1 cellular context compared by ENCODE assay signal in the genomic region with DNA sequence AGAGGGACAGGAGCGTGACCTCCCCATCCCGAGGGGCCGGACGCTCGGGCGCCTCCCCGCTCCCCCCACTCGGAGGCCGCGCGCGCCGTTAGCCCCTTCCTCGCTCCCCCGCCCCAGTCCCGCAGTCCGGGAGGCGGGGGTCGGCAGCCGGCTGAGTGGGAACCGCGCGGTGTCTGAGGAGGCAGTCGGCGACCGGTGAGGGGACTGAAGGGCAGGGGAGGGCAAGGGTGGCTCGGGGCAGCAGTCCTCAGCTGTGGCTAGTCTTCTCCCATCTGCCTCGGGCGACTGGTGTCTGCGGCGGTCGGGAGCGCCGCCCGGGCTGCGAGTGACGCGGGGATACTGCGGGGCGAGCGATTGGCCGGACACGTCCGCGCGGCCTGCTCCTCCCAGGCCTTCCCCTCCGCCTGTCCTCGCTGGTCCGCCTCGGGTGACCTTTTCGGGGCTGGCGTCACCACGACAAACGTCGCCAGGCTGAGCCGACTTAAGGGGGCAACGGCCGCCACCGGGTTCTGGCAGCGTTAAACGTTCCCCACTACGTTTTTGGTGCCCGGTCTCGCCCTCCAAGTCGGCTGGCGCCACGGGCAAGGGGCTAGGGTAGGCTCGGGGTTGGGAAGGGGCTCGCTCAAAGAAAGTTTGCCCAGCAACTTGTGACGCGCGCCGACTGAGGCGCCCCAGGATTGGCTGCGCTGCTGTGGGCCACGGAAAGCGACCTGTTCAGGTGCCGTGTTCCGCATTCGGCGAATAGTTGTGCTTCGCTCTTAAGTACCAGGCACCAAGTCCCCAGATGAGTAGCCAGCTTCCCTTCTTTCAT.
TF ChIP-seq lines count a peak whose summit lies in the region.

No MANE protein-coding gene starts in this region.

TF ChIP-seq in HepG2, 621 proteins besides CTCF, POLR2A, EP300 and RAD21 (continues in another document):
- no peak; the same call in 1 of the 2 replicates for TF ChIP-seq NR0B2 (CRISPR knock-in tag; IDR thresholded peaks at IDR 0.05)
- peak; percentile 93 for TF ChIP-seq CREB1 (IDR thresholded peaks at IDR 0.05)
- TF ChIP-seq CREB1 (CRISPR knock-in tag; IDR thresholded peaks at IDR 0.05): peak; percentile 98
- TF ChIP-seq ZNF850 (CRISPR knock-in tag; conservative IDR thresholded peaks at IDR 0.05): no peak
- no peak for TF ChIP-seq ZNF703 (CRISPR knock-in tag; IDR thresholded peaks at IDR 0.05; ENCODE audit: borderline replicate concordance)
- peak; percentile 61; the same call in 1 of the 2 replicates for TF ChIP-seq MZF1 (CRISPR knock-in tag; IDR thresholded peaks at IDR 0.05; ENCODE audit: borderline replicate concordance)
- TF ChIP-seq MBD4 (IDR thresholded peaks at IDR 0.05; ENCODE audit: borderline replicate concordance, low read length): no peak
- TF ChIP-seq ATF7-NPFF (CRISPR knock-in tag; IDR thresholded peaks at IDR 0.05; ENCODE audit: low read depth): peak; percentile 73
- TF ChIP-seq EED (CRISPR knock-in tag; IDR thresholded peaks at IDR 0.05): no peak
- TF ChIP-seq WIZ (CRISPR knock-in tag; IDR thresholded peaks at IDR 0.05): 0 out of 2 replicates have a peak, but pooled peaks have one; percentile 7
- peak; percentile 96 for TF ChIP-seq ATF1 (CRISPR knock-in tag; IDR thresholded peaks at IDR 0.05)
- TF ChIP-seq, protein P1, sequence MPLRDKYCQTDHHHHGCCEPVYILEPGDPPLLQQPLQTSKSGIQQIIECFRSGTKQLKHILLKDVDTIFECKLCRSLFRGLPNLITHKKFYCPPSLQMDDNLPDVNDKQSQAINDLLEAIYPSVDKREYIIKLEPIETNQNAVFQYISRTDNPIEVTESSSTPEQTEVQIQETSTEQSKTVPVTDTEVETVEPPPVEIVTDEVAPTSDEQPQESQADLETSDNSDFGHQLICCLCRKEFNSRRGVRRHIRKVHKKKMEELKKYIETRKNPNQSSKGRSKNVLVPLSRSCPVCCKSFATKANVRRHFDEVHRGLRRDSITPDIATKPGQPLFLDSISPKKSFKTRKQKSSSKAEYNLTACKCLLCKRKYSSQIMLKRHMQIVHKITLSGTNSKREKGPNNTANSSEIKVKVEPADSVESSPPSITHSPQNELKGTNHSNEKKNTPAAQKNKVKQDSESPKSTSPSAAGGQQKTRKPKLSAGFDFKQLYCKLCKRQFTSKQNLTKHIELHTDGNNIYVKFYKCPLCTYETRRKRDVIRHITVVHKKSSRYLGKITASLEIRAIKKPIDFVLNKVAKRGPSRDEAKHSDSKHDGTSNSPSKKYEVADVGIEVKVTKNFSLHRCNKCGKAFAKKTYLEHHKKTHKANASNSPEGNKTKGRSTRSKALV (CRISPR knock-in tag; IDR thresholded peaks at IDR 0.05): no peak
- TF ChIP-seq STAT5B (CRISPR knock-in tag; IDR thresholded peaks at IDR 0.05): peak; percentile 40; the same call in 1 of the 2 replicates
- peak; percentile 88 for TF ChIP-seq ZNF598 (CRISPR knock-in tag; IDR thresholded peaks at IDR 0.05; ENCODE audit: borderline replicate concordance)
- TF ChIP-seq, protein P2, sequence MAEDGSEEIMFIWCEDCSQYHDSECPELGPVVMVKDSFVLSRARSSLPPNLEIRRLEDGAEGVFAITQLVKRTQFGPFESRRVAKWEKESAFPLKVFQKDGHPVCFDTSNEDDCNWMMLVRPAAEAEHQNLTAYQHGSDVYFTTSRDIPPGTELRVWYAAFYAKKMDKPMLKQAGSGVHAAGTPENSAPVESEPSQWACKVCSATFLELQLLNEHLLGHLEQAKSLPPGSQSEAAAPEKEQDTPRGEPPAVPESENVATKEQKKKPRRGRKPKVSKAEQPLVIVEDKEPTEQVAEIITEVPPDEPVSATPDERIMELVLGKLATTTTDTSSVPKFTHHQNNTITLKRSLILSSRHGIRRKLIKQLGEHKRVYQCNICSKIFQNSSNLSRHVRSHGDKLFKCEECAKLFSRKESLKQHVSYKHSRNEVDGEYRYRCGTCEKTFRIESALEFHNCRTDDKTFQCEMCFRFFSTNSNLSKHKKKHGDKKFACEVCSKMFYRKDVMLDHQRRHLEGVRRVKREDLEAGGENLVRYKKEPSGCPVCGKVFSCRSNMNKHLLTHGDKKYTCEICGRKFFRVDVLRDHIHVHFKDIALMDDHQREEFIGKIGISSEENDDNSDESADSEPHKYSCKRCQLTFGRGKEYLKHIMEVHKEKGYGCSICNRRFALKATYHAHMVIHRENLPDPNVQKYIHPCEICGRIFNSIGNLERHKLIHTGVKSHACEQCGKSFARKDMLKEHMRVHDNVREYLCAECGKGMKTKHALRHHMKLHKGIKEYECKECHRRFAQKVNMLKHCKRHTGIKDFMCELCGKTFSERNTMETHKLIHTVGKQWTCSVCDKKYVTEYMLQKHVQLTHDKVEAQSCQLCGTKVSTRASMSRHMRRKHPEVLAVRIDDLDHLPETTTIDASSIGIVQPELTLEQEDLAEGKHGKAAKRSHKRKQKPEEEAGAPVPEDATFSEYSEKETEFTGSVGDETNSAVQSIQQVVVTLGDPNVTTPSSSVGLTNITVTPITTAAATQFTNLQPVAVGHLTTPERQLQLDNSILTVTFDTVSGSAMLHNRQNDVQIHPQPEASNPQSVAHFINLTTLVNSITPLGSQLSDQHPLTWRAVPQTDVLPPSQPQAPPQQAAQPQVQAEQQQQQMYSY (CRISPR knock-in tag; IDR thresholded peaks at IDR 0.05): 0 out of 2 replicates have a peak, but pooled peaks have one; percentile 22
- TF ChIP-seq MATR3 (CRISPR knock-in tag; IDR thresholded peaks at IDR 0.05): no peak
- no peak for TF ChIP-seq TFDP2 (CRISPR knock-in tag; IDR thresholded peaks at IDR 0.05)
- TF ChIP-seq, protein P3, sequence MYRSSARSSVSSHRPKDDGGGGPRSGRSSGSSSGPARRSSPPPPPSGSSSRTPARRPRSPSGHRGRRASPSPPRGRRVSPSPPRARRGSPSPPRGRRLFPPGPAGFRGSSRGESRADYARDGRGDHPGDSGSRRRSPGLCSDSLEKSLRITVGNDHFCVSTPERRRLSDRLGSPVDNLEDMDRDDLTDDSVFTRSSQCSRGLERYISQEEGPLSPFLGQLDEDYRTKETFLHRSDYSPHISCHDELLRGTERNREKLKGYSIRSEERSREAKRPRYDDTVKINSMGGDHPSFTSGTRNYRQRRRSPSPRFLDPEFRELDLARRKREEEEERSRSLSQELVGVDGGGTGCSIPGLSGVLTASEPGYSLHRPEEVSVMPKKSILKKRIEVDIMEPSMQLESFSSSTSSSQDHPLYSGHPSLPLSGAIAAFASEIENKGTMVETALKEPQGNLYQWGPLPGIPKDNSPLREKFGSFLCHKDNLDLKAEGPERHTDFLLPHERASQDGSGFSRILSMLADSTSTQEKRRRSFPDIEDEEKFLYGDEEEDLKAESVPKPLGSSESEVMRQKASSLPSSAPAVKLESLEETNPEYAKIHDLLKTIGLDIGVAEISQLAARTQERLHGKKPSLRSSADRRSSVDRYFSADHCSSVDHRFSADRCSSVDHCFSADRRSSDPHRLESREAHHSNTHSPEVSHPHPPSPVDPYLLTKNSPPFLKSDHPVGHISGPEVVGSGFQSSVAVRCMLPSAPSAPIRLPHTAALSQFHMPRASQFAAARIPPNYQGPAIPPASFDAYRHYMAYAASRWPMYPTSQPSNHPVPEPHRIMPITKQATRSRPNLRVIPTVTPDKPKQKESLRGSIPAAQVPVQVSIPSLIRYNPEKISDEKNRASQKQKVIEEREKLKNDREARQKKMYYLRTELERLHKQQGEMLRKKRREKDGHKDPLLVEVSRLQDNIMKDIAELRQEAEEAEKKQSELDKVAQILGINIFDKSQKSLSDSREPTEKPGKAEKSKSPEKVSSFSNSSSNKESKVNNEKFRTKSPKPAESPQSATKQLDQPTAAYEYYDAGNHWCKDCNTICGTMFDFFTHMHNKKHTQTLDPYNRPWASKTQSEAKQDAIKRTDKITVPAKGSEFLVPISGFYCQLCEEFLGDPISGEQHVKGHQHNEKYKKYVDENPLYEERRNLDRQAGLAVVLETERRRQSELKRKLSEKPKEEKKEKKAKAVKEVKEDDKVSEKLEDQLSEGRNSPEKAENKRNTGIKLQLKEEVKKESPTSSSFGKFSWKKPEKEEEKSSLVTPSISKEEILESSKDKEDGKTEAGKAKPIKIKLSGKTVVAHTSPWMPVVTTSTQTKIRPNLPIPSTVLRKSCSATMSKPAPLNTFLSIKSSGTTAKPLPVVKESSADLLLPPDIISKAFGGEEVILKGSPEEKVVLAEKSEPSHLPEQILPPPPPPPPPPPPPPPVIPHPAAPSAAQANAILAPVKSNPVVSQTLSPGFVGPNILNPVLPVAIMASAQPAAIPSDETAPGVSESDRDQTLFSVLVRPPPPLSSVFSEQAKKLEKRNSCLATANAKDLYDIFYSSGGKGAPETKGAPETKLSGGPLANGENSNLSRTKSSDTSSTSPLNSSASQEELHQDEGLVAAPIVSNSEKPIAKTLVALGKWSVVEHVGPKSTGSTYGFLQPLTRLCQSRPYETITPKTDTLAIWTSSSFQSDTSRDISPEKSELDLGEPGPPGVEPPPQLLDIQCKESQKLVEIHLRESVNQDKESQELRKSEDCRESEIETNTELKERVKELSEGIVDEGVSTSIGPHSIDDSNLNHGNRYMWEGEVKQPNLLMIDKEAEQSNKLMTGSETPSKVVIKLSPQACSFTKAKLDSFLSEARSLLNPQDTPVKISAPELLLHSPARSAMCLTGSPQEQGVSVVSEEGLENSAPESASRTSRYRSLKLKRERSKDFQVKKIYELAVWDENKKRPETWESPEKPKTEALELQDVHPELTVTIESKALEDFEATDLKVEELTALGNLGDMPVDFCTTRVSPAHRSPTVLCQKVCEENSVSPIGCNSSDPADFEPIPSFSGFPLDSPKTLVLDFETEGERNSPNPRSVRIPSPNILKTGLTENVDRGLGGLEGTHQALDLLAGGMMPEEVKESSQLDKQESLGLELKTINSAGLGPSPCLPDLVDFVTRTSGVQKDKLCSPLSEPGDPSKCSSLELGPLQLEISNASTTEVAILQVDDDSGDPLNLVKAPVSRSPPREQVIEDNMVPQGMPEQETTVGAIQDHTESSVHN (CRISPR knock-in tag; IDR thresholded peaks at IDR 0.05): 0 out of 2 replicates have a peak, but pooled peaks have one; percentile 37
- peak; percentile 64; the same call in 1 of the 2 replicates for TF ChIP-seq THRA (CRISPR knock-in tag; IDR thresholded peaks at IDR 0.05; ENCODE audit: borderline replicate concordance)
- TF ChIP-seq ZNF552 (CRISPR knock-in tag; IDR thresholded peaks at IDR 0.05; ENCODE audit: borderline replicate concordance): no peak
- no peak for TF ChIP-seq IRF2 (CRISPR knock-in tag; IDR thresholded peaks at IDR 0.05)
- TF ChIP-seq ISX (CRISPR knock-in tag; conservative IDR thresholded peaks at IDR 0.05): no peak
- no peak for TF ChIP-seq RARG (CRISPR knock-in tag; IDR thresholded peaks at IDR 0.05; ENCODE audit: low read depth)
- no peak; the same call in 1 of the 2 replicates for TF ChIP-seq ZMYM3 (CRISPR knock-in tag; IDR thresholded peaks at IDR 0.05)
- TF ChIP-seq NFYB (CRISPR knock-in tag; IDR thresholded peaks at IDR 0.05): peak; percentile 79
- peak; percentile 57; the same call in 1 of the 2 replicates for TF ChIP-seq ZNF235 (CRISPR knock-in tag; IDR thresholded peaks at IDR 0.05; ENCODE audit: borderline replicate concordance)
- TF ChIP-seq, protein P4, sequence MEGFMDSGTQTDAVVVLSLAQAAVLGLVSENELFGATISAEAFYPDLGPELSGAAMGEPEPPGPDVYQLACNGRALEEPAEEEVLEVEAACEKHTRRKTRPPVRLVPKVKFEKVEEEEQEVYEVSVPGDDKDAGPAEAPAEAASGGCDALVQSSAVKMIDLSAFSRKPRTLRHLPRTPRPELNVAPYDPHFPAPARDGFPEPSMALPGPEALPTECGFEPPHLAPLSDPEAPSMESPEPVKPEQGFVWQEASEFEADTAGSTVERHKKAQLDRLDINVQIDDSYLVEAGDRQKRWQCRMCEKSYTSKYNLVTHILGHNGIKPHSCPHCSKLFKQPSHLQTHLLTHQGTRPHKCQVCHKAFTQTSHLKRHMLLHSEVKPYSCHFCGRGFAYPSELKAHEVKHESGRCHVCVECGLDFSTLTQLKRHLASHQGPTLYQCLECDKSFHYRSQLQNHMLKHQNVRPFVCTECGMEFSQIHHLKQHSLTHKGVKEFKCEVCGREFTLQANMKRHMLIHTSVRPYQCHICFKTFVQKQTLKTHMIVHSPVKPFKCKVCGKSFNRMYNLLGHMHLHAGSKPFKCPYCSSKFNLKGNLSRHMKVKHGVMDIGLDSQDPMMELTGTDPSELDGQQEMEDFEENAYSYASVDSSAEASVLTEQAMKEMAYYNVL (CRISPR knock-in tag; IDR thresholded peaks at IDR 0.05; ENCODE audit: borderline replicate concordance): peak; percentile 26; the same call in 1 of the 2 replicates
- TF ChIP-seq, protein P5, sequence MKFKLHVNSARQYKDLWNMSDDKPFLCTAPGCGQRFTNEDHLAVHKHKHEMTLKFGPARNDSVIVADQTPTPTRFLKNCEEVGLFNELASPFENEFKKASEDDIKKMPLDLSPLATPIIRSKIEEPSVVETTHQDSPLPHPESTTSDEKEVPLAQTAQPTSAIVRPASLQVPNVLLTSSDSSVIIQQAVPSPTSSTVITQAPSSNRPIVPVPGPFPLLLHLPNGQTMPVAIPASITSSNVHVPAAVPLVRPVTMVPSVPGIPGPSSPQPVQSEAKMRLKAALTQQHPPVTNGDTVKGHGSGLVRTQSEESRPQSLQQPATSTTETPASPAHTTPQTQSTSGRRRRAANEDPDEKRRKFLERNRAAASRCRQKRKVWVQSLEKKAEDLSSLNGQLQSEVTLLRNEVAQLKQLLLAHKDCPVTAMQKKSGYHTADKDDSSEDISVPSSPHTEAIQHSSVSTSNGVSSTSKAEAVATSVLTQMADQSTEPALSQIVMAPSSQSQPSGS (CRISPR knock-in tag; IDR thresholded peaks at IDR 0.05): peak; percentile 47; the same call in 1 of the 2 replicates
- peak; percentile 15; the same call in 1 of the 2 replicates for TF ChIP-seq FOSL2 (CRISPR knock-in tag; IDR thresholded peaks at IDR 0.05)
- TF ChIP-seq ZNF839 (CRISPR knock-in tag; IDR thresholded peaks at IDR 0.05; ENCODE audit: borderline replicate concordance): no peak
- TF ChIP-seq, protein P6, sequence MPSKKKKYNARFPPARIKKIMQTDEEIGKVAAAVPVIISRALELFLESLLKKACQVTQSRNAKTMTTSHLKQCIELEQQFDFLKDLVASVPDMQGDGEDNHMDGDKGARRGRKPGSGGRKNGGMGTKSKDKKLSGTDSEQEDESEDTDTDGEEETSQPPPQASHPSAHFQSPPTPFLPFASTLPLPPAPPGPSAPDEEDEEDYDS (CRISPR knock-in tag; IDR thresholded peaks at IDR 0.05): no peak
